ENCODE assay signal across 29 cellular contexts in genomic region chr22:22979121-22979724, GRCh38.
"Had no signal": no experiment of that assay in that cellular context is flagged by ENCODE, and none has a peak within 500 bp of the region (broad histone marks: within the 10 kb centered on the region; RNA-seq: fewer than 3 reads in every experiment).

No MANE protein-coding gene starts in this region.

- H2AFZ ChIP-seq: neural progenitor cell, parathyroid adenoma had no signal

- ATAC-seq: naive thymus-derived CD8-positive, alpha-beta T cell; natural killer cell treated with Interleukin-12 subunit alpha and Interleukin-12 subunit beta and Interleukin-15 and Interleukin-18, amount 100 ng/mL, for 72 hours; psoas muscle; right cardiac atrium; sciatic nerve; stimulated activated memory B cell treated with anti-CD40 and anti-IgM and Interleukin-4, amounts not matched to agents 10 μg/mL and 1 μg/mL and 100 μg/mL, for 72 hours; stimulated activated naive CD8-positive, alpha-beta T cell treated with anti-CD3 and anti-CD28 coated beads, Interleukin-15, amount 100 ng/mL, for 72 hours; stimulated activated naive CD8-positive, alpha-beta T cell treated with anti-CD3 and anti-CD28 coated beads, Interleukin-15, Interleukin-2, amounts not matched to agents 100 U/mL and 50 U/mL, for 24 hours; upper lobe of right lung had no signal

- H3K36me3 ChIP-seq: neural progenitor cell, ovary, spleen, suprapubic skin, tibial artery, transverse colon, upper lobe of right lung, uterus had no signal

- H3K79me2 ChIP-seq: parathyroid adenoma had no signal

- H3K27me3 ChIP-seq: ovary, testis, uterus had no signal

- H3K27ac ChIP-seq: neural progenitor cell, ovary, parathyroid adenoma, psoas muscle, skin epidermis, spleen, suprapubic skin, testis, tibial artery, transverse colon, upper lobe of right lung, uterus had no signal

- H3K4me2 ChIP-seq: neural progenitor cell, smooth muscle cell had no signal

- H3K4me1 ChIP-seq: neural progenitor cell, parathyroid adenoma, psoas muscle, suprapubic skin, testis, tibial artery, transverse colon, upper lobe of right lung, uterus had no signal

- H3K9me3 ChIP-seq: suprapubic skin, testis had no signal

- DNase-seq: naive thymus-derived CD8-positive, alpha-beta T cell; occipital lobe; ovary; posterior cingulate gyrus; psoas muscle; right cardiac atrium; spleen; stimulated activated CD4-positive, alpha-beta T cell treated with anti-CD3 and anti-CD28 coated beads, Interleukin-12 subunit alpha, Interleukin-12 subunit beta, amount 100 ng/mL, for 4 hours; stimulated activated CD4-positive, alpha-beta T cell treated with anti-CD3 and anti-CD28 coated beads, Interleukin-1b, Interleukin-23, amount 100 ng/mL, for 48 hours; stimulated activated CD4-positive, alpha-beta T cell treated with anti-CD3 and anti-CD28 coated beads, Interleukin-4, amount 100 ng/mL, for 1 hour; stimulated activated CD4-positive, alpha-beta T cell treated with anti-CD3 and anti-CD28 coated beads, Interleukin-4, amount 100 ng/mL, for 4 hours; stimulated activated CD8-positive, alpha-beta memory T cell treated with anti-CD3 and anti-CD28 coated beads, Interleukin-4, amount 100 ng/mL, for 48 hours; stimulated activated naive CD4-positive, alpha-beta T cell; stimulated activated naive CD8-positive, alpha-beta T cell treated with anti-CD3 and anti-CD28 coated beads, Interleukin-15, amount 100 ng/mL, for 72 hours; stimulated activated naive CD8-positive, alpha-beta T cell treated with anti-CD3 and anti-CD28 coated beads, Interleukin-15, Interleukin-2, amounts not matched to agents 100 U/mL and 50 U/mL, for 24 hours; substantia nigra; testis; tibial artery; transverse colon; upper lobe of right lung; uterus had no signal

- H3K4me3 ChIP-seq: neural progenitor cell, ovary, psoas muscle, skin epidermis, smooth muscle cell, spleen, suprapubic skin, testis, tibial artery, transverse colon, upper lobe of right lung, uterus had no signal

- H3K9ac ChIP-seq: neural progenitor cell, parathyroid adenoma had no signal
